Comparison of ENCODE assay signal across 8 cellular contexts in genomic region chr4:105306158-105306781, GRCh38.
A peak's percentile ranks its signal among the peaks of the same experiment; 100 is the strongest.
DNase-seq lines count a peak whose midpoint lies in the region; ATAC-seq and TF ChIP-seq lines count a peak whose summit lies in the region.

No MANE protein-coding gene starts in this region.

- WGBS in esophagus squamous epithelium, 2 donors: 65 to 70% methylated on average over 5 of the region's 5 CpGs

- no peak for TF ChIP-seq POLR2A in esophagus squamous epithelium (IDR thresholded peaks at IDR 0.05)

- no peaks in the 10 kb centered on the region for H3K4me1 ChIP-seq in esophagus squamous epithelium

- H3K27ac Mint-ChIP-seq in activated B cell treated with CpG ODN at 0.5 μM for 24 hours (peak overlapping the region; percentile 90), immature natural killer cell (peak overlapping the region; percentile 48 to 83 (median 57))

- TF ChIP-seq CTCF in activated B cell treated with CpG ODN at 0.5 μM for 24 hours (IDR thresholded peaks at IDR 0.05) (no peak), esophagus squamous epithelium (IDR thresholded peaks at IDR 0.05) (no peak), dorsolateral prefrontal cortex (IDR thresholded peaks at IDR 0.05 in 54 of 56, conservative IDR thresholded peaks at IDR 0.05 in 2 of 56; ENCODE audit: low read depth in 1 of 56, partially characterized antibody in 56 of 56) (no peak)

- ATAC-seq in GM18873 (IDR thresholded peaks at IDR 0.05; ENCODE audit: low FRiP score, unreplicated experiment) (peak; percentile 95), HG02870 (IDR thresholded peaks at IDR 0.05; ENCODE audit: unreplicated experiment) (peak; percentile 90), activated B cell treated with CpG ODN at 0.5 μM for 24 hours (ENCODE audit: low read depth) (peak; percentile 93)

- H3K27me3 ChIP-seq in esophagus squamous epithelium (no peaks in the 10 kb centered on the region), dorsolateral prefrontal cortex (no peaks in the 10 kb centered on the region)

- H3K4me3 Mint-ChIP-seq in activated B cell treated with CpG ODN at 0.5 μM for 24 hours (peak overlapping the region; percentile 74), immature natural killer cell (peak overlapping the region in 4 of 5 donors; percentile 3 to 59 (median 32))

- H3K4me3 ChIP-seq in esophagus squamous epithelium (no peak overlapping the region), dorsolateral prefrontal cortex (no peak overlapping the region)

- intact Hi-C loops in activated B cell treated with CpG ODN at 0.5 μM for 24 hours (cut with micrococcal nuclease): loop anchor here (1.0 to 2.0 kb wide), 5 partner anchors 115 to 403 kb away; partner anchors contain the start of genes GSTCD and INTS12
- intact Hi-C loops in esophagus squamous epithelium (cut with DNase I): no loop called here
- intact Hi-C loops in dorsolateral prefrontal cortex (cut with DNase I): no loop called here

- H3K4me1 Mint-ChIP-seq in activated B cell treated with CpG ODN at 0.5 μM for 24 hours: peaks cover 22% of the 10 kb centered on the region
- H3K4me1 Mint-ChIP-seq in immature natural killer cell: peaks cover 12 to 20% of the 10 kb centered on the region in 2 donors

- DNase-seq in activated B cell treated with CpG ODN at 0.5 μM for 24 hours (no peak), immature natural killer cell (peak; percentile 17 to 47 (median 18)), NCI-H2171 (lab: John Stamatoyannopoulos, UW) (no peak), NCI-H128 (lab: John Stamatoyannopoulos, UW; ENCODE audit: unreplicated experiment) (no peak), esophagus squamous epithelium (lab: John Stamatoyannopoulos, UW) (no peak), dorsolateral prefrontal cortex (no peak)

- H3K9me3 ChIP-seq in esophagus squamous epithelium: peaks cover 0 to 10% (median 5%) of the 10 kb centered on the region in 3 donors

- H3K27ac ChIP-seq in esophagus squamous epithelium (no peak overlapping the region), dorsolateral prefrontal cortex (no peak overlapping the region)

- no peaks in the 10 kb centered on the region for H3K27me3 Mint-ChIP-seq in activated B cell treated with CpG ODN at 0.5 μM for 24 hours
- H3K27me3 Mint-ChIP-seq in immature natural killer cell (ENCODE audit: low read depth in 3 of 3): no peaks in the 10 kb centered on the region

- CTCF ChIA-PET in activated B cell treated with CpG ODN at 0.5 μM for 24 hours (lab: Charles Lee): interaction anchor here (1.1 kb wide), 1 partner anchor 114 kb away, joined by 3 read pairs; no protein-coding TSS in a partner anchor

- H3K9me3 Mint-ChIP-seq in activated B cell treated with CpG ODN at 0.5 μM for 24 hours (peaks cover 8% of the 10 kb centered on the region), immature natural killer cell (peaks cover 4 to 23% (median 5%) of the 10 kb centered on the region in 6 donors)

- no peaks in the 10 kb centered on the region for H3K36me3 Mint-ChIP-seq in activated B cell treated with CpG ODN at 0.5 μM for 24 hours (ENCODE audit: low read depth)
- H3K36me3 Mint-ChIP-seq in immature natural killer cell: peaks cover 0 to 23% (median 3%) of the 10 kb centered on the region in 3 donors

- H3K36me3 ChIP-seq in esophagus squamous epithelium: no peaks in the 10 kb centered on the region

- POLR2A ChIA-PET in activated B cell treated with CpG ODN at 0.5 μM for 24 hours (lab: Charles Lee): interaction anchor here (1.0 to 1.4 kb wide), 2 partner anchors 45 to 159 kb away, joined by 3 to 6 read pairs; partner anchors contain the start of gene TET2

Comparison
In these comparisons a context has a peak if more than half of its experiments do, and no peak if none do; other contexts are left out.
1. DNase-seq: peak in immature natural killer cell (3 of 3); none in activated B cell treated with CpG ODN at 0.5 μM for 24 hours (single experiment), NCI-H2171 (single experiment), NCI-H128 (single experiment), esophagus squamous epithelium (single experiment) and dorsolateral prefrontal cortex (0 of 10).
2. Peak in every context shown above with its lines, with median percentiles within 50 percentile points of each other: ATAC-seq.